In the genomic region with DNA sequence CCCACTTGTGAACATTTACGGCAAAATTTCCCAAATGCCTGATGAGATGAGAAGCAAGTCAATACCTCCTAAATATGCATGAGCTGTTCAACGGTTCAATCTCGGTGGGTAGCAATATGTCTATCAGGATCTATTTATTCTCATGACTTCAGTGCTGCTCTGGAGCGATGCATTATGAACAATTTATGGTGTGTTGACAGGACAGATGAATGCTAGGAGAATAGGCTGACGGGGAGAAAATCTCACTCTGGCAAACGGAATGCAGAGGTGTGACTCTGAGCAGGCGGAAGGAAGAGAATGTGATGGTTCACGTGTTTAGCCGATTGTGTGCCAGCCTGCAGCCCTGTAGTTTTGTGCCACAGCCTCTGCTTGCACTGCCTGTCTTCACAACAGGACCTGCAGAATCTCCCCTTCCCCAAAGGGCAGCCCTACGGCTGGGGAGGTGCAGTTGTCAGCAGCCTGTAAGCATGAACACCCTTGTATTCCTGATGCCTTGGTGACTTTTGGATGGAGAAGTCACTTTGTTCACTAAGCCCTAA, we compare ENCODE assay signal across 34 cellular contexts.
"Had no signal": no experiment of that assay in that cellular context is flagged by ENCODE, and none has a peak within 500 bp of the region (broad histone marks: within the 10 kb centered on the region; RNA-seq: fewer than 3 reads in every experiment).

No MANE protein-coding gene starts in this region.

- H3K9me3 Mint-ChIP-seq: activated CD4-positive, alpha-beta T cell treated with anti-CD3 and anti-CD28 coated beads, Interleukin-2, amount 10 ng/mL, durations not matched to agents 24 days and 14 days; activated T-cell treated with anti-CD3 and anti-CD28 coated beads, Interleukin-2, amount 50 U/mL, for 4 hours; central memory CD8-positive, alpha-beta T cell; T-helper 2 cell treated with Interferon-gamma antibody and Interleukin-4, amounts not matched to agents 5 μg/mL and 100 μg/mL, for 36 hours had no signal

- H3K27ac ChIP-seq: ascending aorta, cardiac muscle cell, WERI-Rb-1 had no signal

- H3K36me3 ChIP-seq: ascending aorta, cardiac muscle cell, WERI-Rb-1 had no signal

- H3K27me3 Mint-ChIP-seq: activated CD4-positive, alpha-beta memory T cell treated with anti-CD3 and anti-CD28 coated beads for 36 hours; activated CD4-positive, alpha-beta T cell treated with anti-CD3 and anti-CD28 coated beads, Interleukin-2, amount 10 ng/mL, durations not matched to agents 24 days and 14 days; activated CD8-positive, alpha-beta T cell treated with anti-CD3 and anti-CD28 coated beads for 36 hours; activated naive CD4-positive, alpha-beta T cell treated with anti-CD3 and anti-CD28 coated beads, Interleukin-2, amount 10 ng/mL, durations not matched to agents 7 days and 5 days; activated naive CD4-positive, alpha-beta T cell treated with anti-CD3 and anti-CD28 coated beads, Interleukin-2, amount 50 U/mL, for 24 hours; activated naive CD8-positive, alpha-beta T cell treated with anti-CD3 and anti-CD28 coated beads, Interleukin-2, amount 50 U/mL, for 24 hours; brain; T-helper 17 cell had no signal

- H3K27me3 ChIP-seq: ascending aorta, cardiac muscle cell had no signal

- H3K4me3 ChIP-seq: ascending aorta, cardiac muscle cell had no signal

- H3K4me1 Mint-ChIP-seq: activated CD4-positive, alpha-beta T cell treated with anti-CD3 and anti-CD28 coated beads for 36 hours; activated CD4-positive, alpha-beta T cell treated with anti-CD3 and anti-CD28 coated beads, Interleukin-2, amount 10 ng/mL, durations not matched to agents 24 days and 14 days; activated naive CD4-positive, alpha-beta T cell treated with anti-CD3 and anti-CD28 coated beads, Interleukin-2, amount 10 ng/mL, durations not matched to agents 7 days and 5 days; activated naive CD4-positive, alpha-beta T cell treated with anti-CD3 and anti-CD28 coated beads, Interleukin-2, amount 50 U/mL, for 24 hours; activated naive CD8-positive, alpha-beta T cell treated with anti-CD3 and anti-CD28 coated beads, Interleukin-2, amount 10 ng/mL, durations not matched to agents 7 days and 5 days; activated naive CD8-positive, alpha-beta T cell treated with anti-CD3 and anti-CD28 coated beads, Interleukin-2, amount 50 U/mL, for 24 hours; brain; central memory CD8-positive, alpha-beta T cell; T-cell; T-helper 17 cell had no signal

- DNase-seq: activated CD4-positive, alpha-beta memory T cell treated with anti-CD3 and anti-CD28 coated beads for 36 hours; activated CD4-positive, alpha-beta T cell treated with anti-CD3 and anti-CD28 coated beads for 1 hour; activated CD4-positive, alpha-beta T cell treated with anti-CD3 and anti-CD28 coated beads for 36 hours; activated CD4-positive, alpha-beta T cell treated with anti-CD3 and anti-CD28 coated beads, Interleukin-2, amount 10 ng/mL, durations not matched to agents 24 days and 14 days; activated CD4-positive, alpha-beta T cell treated with anti-CD3 and anti-CD28 coated beads, Interleukin-2, amount 50 U/mL, for 1 hour; activated CD4-positive, alpha-beta T cell treated with anti-CD3 and anti-CD28 coated beads, Interleukin-2, amount 50 U/mL, for 4 hours; activated CD4-positive, CD25-positive, alpha-beta regulatory T cell; activated CD8-positive, alpha-beta memory T cell treated with anti-CD3 and anti-CD28 coated beads, Interleukin-2, amount 50 U/mL, for 4 hours; activated CD8-positive, alpha-beta T cell treated with anti-CD3 and anti-CD28 coated beads for 36 hours; activated effector memory CD4-positive, alpha-beta T cell treated with Interleukin-2 at 50 U/mL for 16 hours; activated gamma-delta T cell; activated naive CD4-positive, alpha-beta T cell treated with anti-CD3 and anti-CD28 coated beads, Interleukin-2, amount 10 ng/mL, durations not matched to agents 7 days and 5 days; activated naive CD4-positive, alpha-beta T cell treated with Interleukin-2 at 50 U/mL for 16 hours; activated naive CD8-positive, alpha-beta T cell treated with anti-CD3 and anti-CD28 coated beads, Interleukin-2, amount 10 ng/mL, durations not matched to agents 7 days and 5 days; activated naive CD8-positive, alpha-beta T cell treated with anti-CD3 and anti-CD28 coated beads, Interleukin-2, amount 50 U/mL, for 24 hours; activated T-cell treated with anti-CD3 and anti-CD28 coated beads for 4 hours; activated T-cell treated with anti-CD3 and anti-CD28 coated beads, Interleukin-2, amount 50 U/mL, for 1 hour; activated T-cell treated with anti-CD3 and anti-CD28 coated beads, Interleukin-2, amount 50 U/mL, for 4 hours; activated T-cell treated with anti-CD3 and anti-CD28 coated beads, Interleukin-2, amount 50 U/mL, for 72 hours; anterior cingulate cortex; cerebellar nuclear complex; T-cell; T-helper 17 cell; T-helper 9 cell; WERI-Rb-1 had no signal

- H3K27ac Mint-ChIP-seq: activated CD4-positive, alpha-beta memory T cell treated with anti-CD3 and anti-CD28 coated beads for 36 hours; activated CD4-positive, alpha-beta T cell treated with anti-CD3 and anti-CD28 coated beads for 36 hours; activated CD4-positive, alpha-beta T cell treated with anti-CD3 and anti-CD28 coated beads, Interleukin-2, amount 10 ng/mL, durations not matched to agents 24 days and 14 days; activated CD8-positive, alpha-beta T cell treated with anti-CD3 and anti-CD28 coated beads for 36 hours; activated naive CD4-positive, alpha-beta T cell treated with anti-CD3 and anti-CD28 coated beads, Interleukin-2, amount 10 ng/mL, durations not matched to agents 7 days and 5 days; activated naive CD4-positive, alpha-beta T cell treated with anti-CD3 and anti-CD28 coated beads, Interleukin-2, amount 50 U/mL, for 24 hours; activated naive CD8-positive, alpha-beta T cell; activated naive CD8-positive, alpha-beta T cell treated with anti-CD3 and anti-CD28 coated beads, Interleukin-2, amount 10 ng/mL, durations not matched to agents 7 days and 5 days; activated naive CD8-positive, alpha-beta T cell treated with anti-CD3 and anti-CD28 coated beads, Interleukin-2, amount 50 U/mL, for 24 hours; activated T-cell treated with anti-CD3 and anti-CD28 coated beads, Interleukin-2, amount 50 U/mL, for 72 hours; activated T-helper 2 cell treated with anti-CD3 and anti-CD28 coated beads, Interferon-gamma antibody, Interleukin-2, Interleukin-4, amounts not matched to agents 10 μg/mL and 5 μg/mL and 100 μg/mL, durations not matched to agents 14 hours and 24 hours and 36 hours; brain; T-cell; T-helper 17 cell; T-helper 2 cell treated with Interferon-gamma antibody and Interleukin-4, amounts not matched to agents 5 μg/mL and 100 μg/mL, for 36 hours; WTC11 had no signal

- H3K4me1 ChIP-seq: ascending aorta had no signal

- H3K36me3 Mint-ChIP-seq: activated CD4-positive, alpha-beta memory T cell treated with anti-CD3 and anti-CD28 coated beads for 36 hours; activated naive CD4-positive, alpha-beta T cell treated with anti-CD3 and anti-CD28 coated beads, Interleukin-2, amount 10 ng/mL, durations not matched to agents 7 days and 5 days; activated naive CD4-positive, alpha-beta T cell treated with anti-CD3 and anti-CD28 coated beads, Interleukin-2, amount 50 U/mL, for 24 hours; activated naive CD8-positive, alpha-beta T cell; activated naive CD8-positive, alpha-beta T cell treated with anti-CD3 and anti-CD28 coated beads, Interleukin-2, amount 10 ng/mL, durations not matched to agents 7 days and 5 days; brain; T-cell had no signal

- H3K4me3 Mint-ChIP-seq: activated CD4-positive, alpha-beta memory T cell treated with anti-CD3 and anti-CD28 coated beads for 36 hours; activated CD4-positive, alpha-beta T cell treated with anti-CD3 and anti-CD28 coated beads for 36 hours; activated CD4-positive, alpha-beta T cell treated with anti-CD3 and anti-CD28 coated beads, Interleukin-2, amount 10 ng/mL, durations not matched to agents 24 days and 14 days; activated CD8-positive, alpha-beta T cell treated with anti-CD3 and anti-CD28 coated beads for 36 hours; activated naive CD4-positive, alpha-beta T cell treated with anti-CD3 and anti-CD28 coated beads, Interleukin-2, amount 10 ng/mL, durations not matched to agents 7 days and 5 days; activated naive CD4-positive, alpha-beta T cell treated with anti-CD3 and anti-CD28 coated beads, Interleukin-2, amount 50 U/mL, for 24 hours; activated naive CD8-positive, alpha-beta T cell; activated naive CD8-positive, alpha-beta T cell treated with anti-CD3 and anti-CD28 coated beads, Interleukin-2, amount 10 ng/mL, durations not matched to agents 7 days and 5 days; activated naive CD8-positive, alpha-beta T cell treated with anti-CD3 and anti-CD28 coated beads, Interleukin-2, amount 50 U/mL, for 24 hours; activated T-cell treated with anti-CD3 and anti-CD28 coated beads, Interleukin-2, amount 50 U/mL, for 4 hours; activated T-cell treated with anti-CD3 and anti-CD28 coated beads, Interleukin-2, amount 50 U/mL, for 72 hours; brain; central memory CD8-positive, alpha-beta T cell; T-cell; T-helper 17 cell; T-helper 2 cell treated with Interferon-gamma antibody and Interleukin-4, amounts not matched to agents 5 μg/mL and 100 μg/mL, for 36 hours; WTC11 had no signal
